In genomic region chr7:80249619-80250305, GRCh38 we compare ENCODE assay signal across 11 cellular contexts.
"Had no signal": no experiment of that assay in that cellular context is flagged by ENCODE, and none has a peak within 500 bp of the region (broad histone marks: within the 10 kb centered on the region; RNA-seq: fewer than 3 reads in every experiment).

No MANE protein-coding gene starts in this region.

- DNase-seq: activated CD4-positive, alpha-beta T cell treated with anti-CD3 and anti-CD28 coated beads for 48 hours; activated CD8-positive, alpha-beta memory T cell treated with anti-CD3 and anti-CD28 coated beads for 24 hours; activated effector memory CD4-positive, alpha-beta T cell treated with Interleukin-2 at 50 U/mL for 16 hours; activated T-cell treated with anti-CD3 and anti-CD28 coated beads for 4 hours; aorta; gastrocnemius medialis; left ventricle myocardium inferior; mesendoderm; thyroid gland had no signal

- ATAC-seq: esophagus mucosa, gastrocnemius medialis had no signal

- H3K4me3 ChIP-seq: gastrocnemius medialis, left ventricle myocardium inferior, skin epidermis, thyroid gland had no signal

- H3K9me3 ChIP-seq: gastrocnemius medialis, left ventricle myocardium inferior, thyroid gland had no signal

- H3K4me1 ChIP-seq: gastrocnemius medialis, thyroid gland had no signal

- H3K36me3 ChIP-seq: gastrocnemius medialis, left ventricle myocardium inferior, thyroid gland had no signal

- H3K27ac ChIP-seq: gastrocnemius medialis, left ventricle myocardium inferior, skin epidermis, thyroid gland had no signal

- H3K27me3 ChIP-seq: gastrocnemius medialis, thyroid gland had no signal
